In the genomic region with DNA sequence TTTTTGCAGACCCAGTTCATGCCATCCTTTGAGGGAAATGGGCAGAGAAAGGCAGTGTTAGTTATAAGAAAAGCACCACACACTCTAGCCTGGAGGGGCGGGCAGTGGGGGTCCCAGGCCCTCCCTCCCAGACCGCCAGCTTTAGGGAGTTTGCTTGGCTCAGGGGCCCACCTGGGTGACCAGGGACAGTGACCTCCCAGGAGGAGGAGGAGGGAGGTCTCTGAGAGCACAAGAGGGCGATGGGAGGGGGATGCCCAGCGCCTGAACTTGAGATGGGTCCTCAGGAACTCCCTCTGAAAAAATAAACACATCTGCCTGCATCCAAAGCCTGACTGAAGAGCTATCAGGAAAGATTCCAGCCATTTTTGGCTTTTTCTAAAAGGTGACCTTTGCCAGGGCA, we compare ENCODE assay signal across 10 cellular contexts. TPM values are rescaled to one million over a fixed set of nuclear protein-coding genes. Genes with fewer than 3 reads are reported as not detected.
DNase-seq lines count a peak whose midpoint lies in the region; ATAC-seq and TF ChIP-seq lines count a peak whose summit lies in the region.
"Had no signal": no experiment of that assay in that cellular context is flagged by ENCODE, and none has a peak within 500 bp of the region (broad histone marks: within the 10 kb centered on the region; RNA-seq: fewer than 3 reads in every experiment).

No MANE protein-coding gene starts in this region.

- peak; percentile 5 for DNase-seq in activated T-cell treated with anti-CD3 and anti-CD28 coated beads, Interleukin-2, amount 50 U/mL, for 24 hours
- no peak for DNase-seq in activated T-cell treated with anti-CD3 and anti-CD28 coated beads, Interleukin-2, amount 50 U/mL, for 1 hour
- DNase-seq in colonic mucosa (no peak), nephron progenitor cell (peak; percentile 32), type B pancreatic cell (ENCODE audit: extremely low spot score, unreplicated experiment) (no peak), G401 (ENCODE audit: low spot score) (no peak)
- no peak for DNase-seq in activated naive CD4-positive, alpha-beta T cell treated with anti-CD3 and anti-CD28 coated beads, Interleukin-2, amount 50 U/mL, for 16 hours
- DNase-seq: activated gamma-delta T cell, NCI-H2081 treated with DMSO at 0.1 percent for 48 hours had no signal

- H3K9ac ChIP-seq in colonic mucosa (ENCODE audit: low read depth in 2 of 2, low read length in 2 of 2) = no peak overlapping the region

- intact Hi-C loops in colonic mucosa (cut with DNase I) = no loop called here

- H3K4me1 ChIP-seq in colonic mucosa = peaks cover 21% of the 10 kb centered on the region

- H3K4me3 Mint-ChIP-seq in activated T-cell treated with anti-CD3 and anti-CD28 coated beads, Interleukin-2, amount 50 U/mL, for 24 hours = no peak overlapping the region
- peak overlapping the region; percentile 77 for H3K4me3 Mint-ChIP-seq in nephron progenitor cell
- H3K4me3 Mint-ChIP-seq in type B pancreatic cell = peak overlapping the region; percentile 41

- H3K4me3 ChIP-seq in colonic mucosa = no peak overlapping the region

- H3K27ac ChIP-seq in colonic mucosa = peak overlapping the region; percentile 31

- no peaks in the 10 kb centered on the region for H3K27me3 ChIP-seq in colonic mucosa

- H3K9me3 Mint-ChIP-seq in activated T-cell treated with anti-CD3 and anti-CD28 coated beads, Interleukin-2, amount 50 U/mL, for 24 hours = no peaks in the 10 kb centered on the region
- H3K9me3 Mint-ChIP-seq in nephron progenitor cell (no peaks in the 10 kb centered on the region), type B pancreatic cell (no peaks in the 10 kb centered on the region)

- in situ Hi-C loops in G401 (cut with HindIII; ENCODE audit: low sequenced_read_pairs) = no loop called here

- H3K36me3 Mint-ChIP-seq in activated T-cell treated with anti-CD3 and anti-CD28 coated beads, Interleukin-2, amount 50 U/mL, for 24 hours (ENCODE audit: low read depth) = peaks cover 10% of the 10 kb centered on the region
- H3K36me3 Mint-ChIP-seq in nephron progenitor cell (ENCODE audit: low read depth) = peaks cover 14% of the 10 kb centered on the region
- peaks cover 11% of the 10 kb centered on the region for H3K36me3 Mint-ChIP-seq in type B pancreatic cell

- H3K4me1 Mint-ChIP-seq in activated T-cell treated with anti-CD3 and anti-CD28 coated beads, Interleukin-2, amount 50 U/mL, for 24 hours (ENCODE audit: low read depth) = peaks cover 47% of the 10 kb centered on the region
- peaks cover 90% of the 10 kb centered on the region for H3K4me1 Mint-ChIP-seq in nephron progenitor cell
- H3K4me1 Mint-ChIP-seq in type B pancreatic cell (ENCODE audit: unreplicated experiment) = peaks cover 77% of the 10 kb centered on the region

- TF ChIP-seq CTCF in colonic mucosa (IDR thresholded peaks at IDR 0.05) (no peak), nephron progenitor cell (IDR thresholded peaks at IDR 0.05) (no peak), type B pancreatic cell (conservative IDR thresholded peaks at IDR 0.05) (no peak)

- no peak for ATAC-seq in HG03095 (IDR thresholded peaks at IDR 0.05; ENCODE audit: unreplicated experiment)

- H3K27me3 Mint-ChIP-seq in activated T-cell treated with anti-CD3 and anti-CD28 coated beads, Interleukin-2, amount 50 U/mL, for 24 hours = no peaks in the 10 kb centered on the region
- H3K27me3 Mint-ChIP-seq in nephron progenitor cell (ENCODE audit: low read depth, poor library complexity) (no peaks in the 10 kb centered on the region), type B pancreatic cell (no peaks in the 10 kb centered on the region)

- no peaks in the 10 kb centered on the region for H3K9me3 ChIP-seq in colonic mucosa

- H3K36me3 ChIP-seq in colonic mucosa = no peaks in the 10 kb centered on the region

- no peak overlapping the region for H3K27ac Mint-ChIP-seq in activated T-cell treated with anti-CD3 and anti-CD28 coated beads, Interleukin-2, amount 50 U/mL, for 24 hours
- H3K27ac Mint-ChIP-seq in nephron progenitor cell = peak overlapping the region; percentile 81
- peak overlapping the region; percentile 46 for H3K27ac Mint-ChIP-seq in type B pancreatic cell

RNA-seq across cellular contexts. Expression of gene TRIM8, which starts 32.6 kb away (rescaled TPM):
- total RNA-seq in colonic mucosa = 10 to 100 TPM; 64.9 to 79.6 TPM
- total RNA-seq in type B pancreatic cell (ENCODE audit: low replicate concordance) = 81.6 and 124 TPM in 2 replicates
- total RNA-seq in G401 (2014; rRNA removed; shearing (Covaris generic)) = 30.2 and 44.4 TPM in 2 replicates

RNA-seq across cellular contexts. Expression of gene ARL3, which starts 37.3 kb away (rescaled TPM):
- total RNA-seq in colonic mucosa (1 to 10 TPM; 4.8 to 5.6 TPM), type B pancreatic cell (ENCODE audit: low replicate concordance) (12.2 and 15.8 TPM in 2 replicates)
- total RNA-seq in G401 (2014; rRNA removed; shearing (Covaris generic)) = 10.4 and 10.5 TPM in 2 replicates

RNA-seq across cellular contexts. Expression of gene SFXN2, which starts 37.5 kb away (rescaled TPM):
- total RNA-seq in colonic mucosa (10 to 100 TPM in 1 of 2 donors, 1 to 10 TPM in 1; 9.7 to 27.6 TPM), type B pancreatic cell (ENCODE audit: low replicate concordance) (27.8 and 35.8 TPM in 2 replicates)
- total RNA-seq in G401 (2014; rRNA removed; shearing (Covaris generic)) = 17.0 and 25.7 TPM in 2 replicates

Comparison
In these comparisons a context has a peak if more than half of its experiments do, and no peak if none do; other contexts are left out.
1. DNase-seq: peak in activated T-cell treated with anti-CD3 and anti-CD28 coated beads, Interleukin-2, amount 50 U/mL, for 24 hours (single experiment) and nephron progenitor cell (single experiment); none in activated T-cell treated with anti-CD3 and anti-CD28 coated beads, Interleukin-2, amount 50 U/mL, for 1 hour (single experiment), colonic mucosa (single experiment), type B pancreatic cell (single experiment), G401 (single experiment) and activated naive CD4-positive, alpha-beta T cell treated with anti-CD3 and anti-CD28 coated beads, Interleukin-2, amount 50 U/mL, for 16 hours (single experiment).